In the genomic region with DNA sequence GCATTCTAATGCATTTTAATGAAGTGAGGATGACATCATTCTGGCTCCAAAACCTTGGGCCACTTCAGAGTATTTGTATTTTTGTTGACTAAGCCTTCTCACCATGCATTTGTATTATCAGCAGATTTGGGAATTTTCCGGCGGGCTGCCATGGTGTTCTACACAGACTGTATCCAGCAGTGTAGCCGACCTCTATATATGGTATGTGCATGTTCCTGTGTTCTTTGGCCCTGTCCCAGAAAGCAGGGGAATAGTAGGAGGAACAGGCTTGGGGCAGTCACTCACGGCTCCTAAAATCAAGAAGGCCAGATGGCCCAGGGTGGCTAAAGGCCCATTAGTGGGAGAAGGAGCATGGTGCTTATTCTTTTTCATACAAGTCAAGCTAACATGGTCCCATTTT, we compare ENCODE assay signal across 18 cellular contexts.
DNase-seq lines count a peak whose midpoint lies in the region; ATAC-seq and TF ChIP-seq lines count a peak whose summit lies in the region.
"Had no signal": no experiment of that assay in that cellular context is flagged by ENCODE, and none has a peak within 500 bp of the region (broad histone marks: within the 10 kb centered on the region; RNA-seq: fewer than 3 reads in every experiment).

No MANE protein-coding gene starts in this region.

- no peak overlapping the region for H3K4me3 ChIP-seq in WERI-Rb-1 (ENCODE audit: low read depth, low read length)

- no peak overlapping the region for H3K27ac ChIP-seq in WERI-Rb-1

- intact Hi-C loops in Right ventricle myocardium superior (cut with DNase I) = no loop called here
- intact Hi-C loops in cardiac septum (cut with DNase I) = no loop called here
- intact Hi-C loops in left ventricle myocardium superior (cut with micrococcal nuclease) = no loop called here

- ATAC-seq in Right ventricle myocardium superior (ENCODE audit: poor library complexity) (peak; percentile 92), left ventricle myocardium superior (peak; percentile 91), GM18519 (IDR thresholded peaks at IDR 0.05; ENCODE audit: low FRiP score, unreplicated experiment) (no peak)

- H3K9me3 ChIP-seq in WERI-Rb-1 (ENCODE audit: severe bottlenecking) = no peaks in the 10 kb centered on the region
- H3K9me3 ChIP-seq: SK-N-SH had no signal

- TF ChIP-seq CTCF in WERI-Rb-1 (IDR thresholded peaks at IDR 0.05; ENCODE audit: low read depth, low read length) = no peak

- no peaks in the 10 kb centered on the region for H3K27me3 ChIP-seq in WERI-Rb-1 (ENCODE audit: insufficient read depth, low read depth, severe bottlenecking)

- DNase-seq in Right ventricle myocardium superior = peak; percentile 57
- DNase-seq in cardiac septum (ENCODE audit: low spot score) = no peak
- DNase-seq in cerebellum (ENCODE audit: low spot score) = peak; percentile 48
- peak; percentile 44 for DNase-seq in left ventricle myocardium superior
- no peak for DNase-seq in NCI-H2227 (lab: John Stamatoyannopoulos, UW; ENCODE audit: unreplicated experiment)
- DNase-seq in WERI-Rb-1 = no peak
- DNase-seq: Calu3; CD4-positive, alpha-beta T cell; H7; HFFc6; IMR-90; NCI-H1417 treated with DMSO at 0.1 percent for 48 hours; NCI-H187 treated with DMSO at 0.1 percent for 48 hours; NCI-H69; NK-92 treated with Interleukin-12 subunit alpha and Interleukin-12 subunit beta, amount 100 ng/mL, for 24 hours; SHP77; SK-N-SH had no signal

- H3K36me3 ChIP-seq in WERI-Rb-1 = no peaks in the 10 kb centered on the region

Comparison
In these comparisons a context has a peak if more than half of its experiments do, and no peak if none do; other contexts are left out.
1. DNase-seq: peak in Right ventricle myocardium superior (single experiment), cerebellum (single experiment) and left ventricle myocardium superior (single experiment); none in cardiac septum (single experiment), NCI-H2227 (single experiment) and WERI-Rb-1 (single experiment).